ENCODE assay signal across 8 cellular contexts in genomic region chr3:48504051-48504946, GRCh38. TPM values are rescaled to one million over a fixed set of nuclear protein-coding genes. Genes with fewer than 3 reads are reported as not detected.
DNase-seq lines count a peak whose midpoint lies in the region; ATAC-seq and TF ChIP-seq lines count a peak whose summit lies in the region.

TSS of gene SHISA5 (minus strand) at chr3:48504174. CDS start at chr3:48504094, 80 bp downstream.

- peak within 1 kb of the TSS; percentile 27 for H3K4me3 ChIP-seq in Jurkat, Clone E6-1 (ENCODE audit: low read length)
- peak within 1 kb of the TSS; percentile 83 for H3K4me3 ChIP-seq in coronary artery

- POLR2A ChIA-PET in activated CD4-positive, alpha-beta T cell treated with anti-CD3 and anti-CD28 coated beads for 36 hours (lab: Charles Lee) = no interaction called here

- H3K9me3 Mint-ChIP-seq in activated CD4-positive, alpha-beta T cell treated with anti-CD3 and anti-CD28 coated beads for 36 hours (ENCODE audit: low read depth) = no peaks in the 10 kb centered on the region

- H3K27ac ChIP-seq in coronary artery = peak within 1 kb of the TSS; percentile 78 to 97
- peak within 1 kb of the TSS; percentile 90 for H3K27ac ChIP-seq in layer of hippocampus (ENCODE audit: low read depth, low read length)

- DNase-seq in GM04503 (ENCODE audit: low read depth) (peak; percentile 9), coronary artery (ENCODE audit: low spot score) (peak; percentile 88), middle frontal gyrus (ENCODE audit: extremely low spot score, low spot score) (no peak), NCI-H1092 (lab: John Stamatoyannopoulos, UW) (no peak)
- DNase-seq in Jurkat, Clone E6-1 (ENCODE audit: low read depth, low spot score) = no peak
- DNase-seq in activated CD4-positive, alpha-beta T cell treated with anti-CD3 and anti-CD28 coated beads for 36 hours = peak; percentile 74
- peak; percentile 28 to 56 (median 29) for DNase-seq in stimulated activated CD4-positive, alpha-beta T cell treated with anti-CD3 and anti-CD28 coated beads, Interleukin-1b, Interleukin-23, amount 100 ng/mL, for 24 hours (ENCODE audit: low read depth in 4 of 4, low spot score in 1 of 4)

- CTCF ChIA-PET in activated CD4-positive, alpha-beta T cell treated with anti-CD3 and anti-CD28 coated beads for 36 hours (lab: Charles Lee) = interaction anchor here (1.0 to 1.8 kb wide), 3 partner anchors 10 to 104 kb away, joined by 3 to 9 read pairs (median 3); no protein-coding TSS in a partner anchor

- H3K27me3 Mint-ChIP-seq in activated CD4-positive, alpha-beta T cell treated with anti-CD3 and anti-CD28 coated beads for 36 hours = no peaks in the 10 kb centered on the region

- H3K27ac Mint-ChIP-seq in activated CD4-positive, alpha-beta T cell treated with anti-CD3 and anti-CD28 coated beads for 36 hours = peak within 1 kb of the TSS; percentile 74

- peaks cover 1% of the 10 kb centered on the region for H3K36me3 Mint-ChIP-seq in activated CD4-positive, alpha-beta T cell treated with anti-CD3 and anti-CD28 coated beads for 36 hours (ENCODE audit: low read depth)

- peak; percentile 52 for ATAC-seq in activated CD4-positive, alpha-beta T cell treated with anti-CD3 and anti-CD28 coated beads for 36 hours

- TF ChIP-seq CTCF in coronary artery (IDR thresholded peaks at IDR 0.05) = no peak

- peak within 1 kb of the TSS; percentile 72 for H3K4me3 Mint-ChIP-seq in activated CD4-positive, alpha-beta T cell treated with anti-CD3 and anti-CD28 coated beads for 36 hours

- intact Hi-C loops in activated CD4-positive, alpha-beta T cell treated with anti-CD3 and anti-CD28 coated beads for 36 hours (cut with DNase I, micrococcal nuclease) = loop anchor here (1.0 to 10.0 kb wide), 4 partner anchors 31 to 59 kb away; partner anchors contain the start of genes ATRIP (in 2 of the 2), CCDC51 (in 1 of the 2), PFKFB4 (in 1 of the 2) and TMA7 (in 1 of the 2)

- no peaks in the 10 kb centered on the region for H3K27me3 ChIP-seq in layer of hippocampus (ENCODE audit: control insufficient read depth, insufficient read depth, low read length)

- H3K4me1 Mint-ChIP-seq in activated CD4-positive, alpha-beta T cell treated with anti-CD3 and anti-CD28 coated beads for 36 hours = peaks cover 46% of the 10 kb centered on the region

RNA-seq across cellular contexts. Expression of gene SHISA5, which starts in this region (rescaled TPM):
- polyA plus RNA-seq in Jurkat, Clone E6-1 (2012; ENCODE audit: insufficient read depth, insufficient read length) = 150 TPM
- total RNA-seq in activated CD4-positive, alpha-beta T cell treated with anti-CD3 and anti-CD28 coated beads for 36 hours = 10 to 100 TPM; 52.9 to 68.8 TPM

Comparison
In these comparisons a context has a peak if more than half of its experiments do, and no peak if none do; other contexts are left out.
1. DNase-seq: peak in GM04503 (single experiment), activated CD4-positive, alpha-beta T cell treated with anti-CD3 and anti-CD28 coated beads for 36 hours (single experiment), coronary artery (single experiment) and stimulated activated CD4-positive, alpha-beta T cell treated with anti-CD3 and anti-CD28 coated beads, Interleukin-1b, Interleukin-23, amount 100 ng/mL, for 24 hours (4 of 4); none in Jurkat, Clone E6-1 (single experiment), middle frontal gyrus (single experiment) and NCI-H1092 (single experiment).